Comparison of ENCODE assay signal across 15 cellular contexts in genomic region chr5:155726267-155726666, GRCh38.
DNase-seq lines count a peak whose midpoint lies in the region; ATAC-seq and TF ChIP-seq lines count a peak whose summit lies in the region.
"Had no signal": no experiment of that assay in that cellular context is flagged by ENCODE, and none has a peak within 500 bp of the region (broad histone marks: within the 10 kb centered on the region; RNA-seq: fewer than 3 reads in every experiment).

No MANE protein-coding gene starts in this region.

- no peak overlapping the region for H3K9ac ChIP-seq in mesenchymal stem cell (ENCODE audit: low read length)
- H3K9ac ChIP-seq: BLaER1 treated with 17β-estradiol and CSF1 and Interleukin-3, amounts not matched to agents 10 nM and 100 nM had no signal

- no peak overlapping the region for H3K4me3 ChIP-seq in mesenchymal stem cell (ENCODE audit: insufficient read depth in 1 of 2, low read depth in 1 of 2, low read length in 2 of 2)
- no peak overlapping the region for H3K4me3 ChIP-seq in upper lobe of right lung
- H3K4me3 ChIP-seq: BLaER1 treated with 17β-estradiol and CSF1 and Interleukin-3, amounts not matched to agents 10 nM and 100 nM had no signal

- H3K23ac ChIP-seq in mesenchymal stem cell (ENCODE audit: low read length in 2 of 2) = no peak overlapping the region

- TF ChIP-seq CTCF in upper lobe of right lung (IDR thresholded peaks at IDR 0.05) = no peak

- TF ChIP-seq EP300 in Ishikawa (IDR thresholded peaks at IDR 0.05; ENCODE audit: borderline replicate concordance) = no peak

- no peak overlapping the region for H2BK120ac ChIP-seq in mesenchymal stem cell (ENCODE audit: low read depth, low read length)

- no peak overlapping the region for H2BK5ac ChIP-seq in mesenchymal stem cell (ENCODE audit: low read depth, low read length, poor library complexity, severe bottlenecking)

- no peak overlapping the region for H2BK12ac ChIP-seq in mesenchymal stem cell (ENCODE audit: low read length in 2 of 2)

- H3K9me3 ChIP-seq in mesenchymal stem cell (ENCODE audit: control insufficient read depth, low read length) (no peaks in the 10 kb centered on the region), upper lobe of right lung (no peaks in the 10 kb centered on the region)

- TF ChIP-seq RAD21 in Ishikawa (IDR thresholded peaks at IDR 0.05; ENCODE audit: low read depth) = no peak

- WGBS in mesenchymal stem cell = 19% methylated on average over 8 of the region's 8 CpGs

- H3K9me3 Mint-ChIP-seq in activated naive CD4-positive, alpha-beta T cell treated with anti-CD3 and anti-CD28 coated beads, Interleukin-2, amount 50 U/mL, for 72 hours = no peaks in the 10 kb centered on the region

- H4K91ac ChIP-seq in mesenchymal stem cell (ENCODE audit: low read length) = no peak overlapping the region

- H3K27ac Mint-ChIP-seq in activated naive CD4-positive, alpha-beta T cell treated with anti-CD3 and anti-CD28 coated beads, Interleukin-2, amount 50 U/mL, for 72 hours = no peak overlapping the region

- DNase-seq in AG08396 (ENCODE audit: low spot score) (peak; percentile 22), dedifferentiated amniotic fluid mesenchymal stem cell (ENCODE audit: extremely low spot score) (peak; percentile 35), mesenchymal stem cell (peak; percentile 1), SHP77 treated with DMSO at 0.1 percent for 48 hours (lab: John Stamatoyannopoulos, UW) (no peak), upper lobe of right lung (no peak)
- DNase-seq in stimulated activated naive CD4-positive, alpha-beta T cell treated with Interleukin-2 at 50 U/mL for 16 hours (lab: John Stamatoyannopoulos, UW) = no peak
- DNase-seq in activated naive CD4-positive, alpha-beta T cell treated with anti-CD3 and anti-CD28 coated beads, Interleukin-2, amount 50 U/mL, for 72 hours (ENCODE audit: low spot score in 2 of 2) = no peak
- DNase-seq: GF-D8; NCI-H345; Right ventricle myocardium superior; stimulated activated CD4-positive, alpha-beta T cell treated with anti-CD3 and anti-CD28 coated beads, Interleukin-1b, Interleukin-23, amount 100 ng/mL, for 48 hours had no signal

- H3K27ac ChIP-seq in mesenchymal stem cell (ENCODE audit: low read length, poor library complexity, severe bottlenecking) = no peak overlapping the region
- no peak overlapping the region for H3K27ac ChIP-seq in upper lobe of right lung
- H3K27ac ChIP-seq: BLaER1 treated with 17β-estradiol and CSF1 and Interleukin-3, amounts not matched to agents 10 nM and 100 nM; VCaP had no signal

- H3K4me1 ChIP-seq in mesenchymal stem cell (ENCODE audit: control insufficient read depth, insufficient read depth, low read depth, low read length) (peaks cover 20% of the 10 kb centered on the region), upper lobe of right lung (no peaks in the 10 kb centered on the region)
- H3K4me1 ChIP-seq: BLaER1 treated with 17β-estradiol and CSF1 and Interleukin-3, amounts not matched to agents 10 nM and 100 nM had no signal

- no peaks in the 10 kb centered on the region for H3K36me3 ChIP-seq in mesenchymal stem cell (ENCODE audit: control insufficient read depth in 1 of 2, insufficient read depth in 2 of 2, low read depth in 1 of 2, low read length in 2 of 2)
- no peaks in the 10 kb centered on the region for H3K36me3 ChIP-seq in upper lobe of right lung
- H3K36me3 ChIP-seq: BLaER1 treated with 17β-estradiol and CSF1 and Interleukin-3, amounts not matched to agents 10 nM and 100 nM had no signal

- ATAC-seq in upper lobe of right lung = no peak
- ATAC-seq in activated naive CD4-positive, alpha-beta T cell treated with anti-CD3 and anti-CD28 coated beads, Interleukin-2, amount 50 U/mL, for 72 hours = no peak
- ATAC-seq: esophagus mucosa had no signal

- H3K79me1 ChIP-seq in mesenchymal stem cell (replicated peaks; ENCODE audit: low read length, poor library complexity, severe bottlenecking) = no peaks in the 10 kb centered on the region

- H3K18ac ChIP-seq in mesenchymal stem cell (ENCODE audit: low read depth in 1 of 2, low read length in 2 of 2) = no peak overlapping the region

- no peak overlapping the region for H4K8ac ChIP-seq in mesenchymal stem cell (ENCODE audit: low read length)

- H3K14ac ChIP-seq in mesenchymal stem cell (ENCODE audit: low read length in 2 of 2) = no peak overlapping the region

- H3K4me2 ChIP-seq in mesenchymal stem cell (ENCODE audit: low read length, poor library complexity, severe bottlenecking) = no peak overlapping the region

- no peak overlapping the region for H2BK15ac ChIP-seq in mesenchymal stem cell (ENCODE audit: low read depth, poor library complexity, severe bottlenecking)

- H2AFZ ChIP-seq in mesenchymal stem cell (ENCODE audit: low read depth, low read length) = no peak overlapping the region

- H2AK5ac ChIP-seq in mesenchymal stem cell (ENCODE audit: low read length, severe bottlenecking) = no peak overlapping the region

- intact Hi-C loops in upper lobe of right lung (cut with DNase I) = no loop called here

- peaks cover 8 to 24% of the 10 kb centered on the region in 2 donors for H3K36me3 Mint-ChIP-seq in activated naive CD4-positive, alpha-beta T cell treated with anti-CD3 and anti-CD28 coated beads, Interleukin-2, amount 50 U/mL, for 72 hours

- no peak overlapping the region for H3K4ac ChIP-seq in mesenchymal stem cell (ENCODE audit: low read depth in 1 of 2, low read length in 2 of 2)

- H3K27me3 ChIP-seq in mesenchymal stem cell (ENCODE audit: control insufficient read depth in 1 of 2, insufficient read depth in 1 of 2, low read length in 2 of 2) (peaks cover 42 to 46% of the 10 kb centered on the region in 2 experiments), upper lobe of right lung (peaks cover 60% of the 10 kb centered on the region)
- H3K27me3 ChIP-seq: BLaER1 treated with 17β-estradiol and CSF1 and Interleukin-3, amounts not matched to agents 10 nM and 100 nM had no signal

TF ChIP-seq in Ishikawa, 13 proteins besides CTCF, POLR2A, EP300 and RAD21:
- TF ChIP-seq YY1 (IDR thresholded peaks at IDR 0.05; ENCODE audit: low read depth) = no peak
- TF ChIP-seq, protein P1, sequence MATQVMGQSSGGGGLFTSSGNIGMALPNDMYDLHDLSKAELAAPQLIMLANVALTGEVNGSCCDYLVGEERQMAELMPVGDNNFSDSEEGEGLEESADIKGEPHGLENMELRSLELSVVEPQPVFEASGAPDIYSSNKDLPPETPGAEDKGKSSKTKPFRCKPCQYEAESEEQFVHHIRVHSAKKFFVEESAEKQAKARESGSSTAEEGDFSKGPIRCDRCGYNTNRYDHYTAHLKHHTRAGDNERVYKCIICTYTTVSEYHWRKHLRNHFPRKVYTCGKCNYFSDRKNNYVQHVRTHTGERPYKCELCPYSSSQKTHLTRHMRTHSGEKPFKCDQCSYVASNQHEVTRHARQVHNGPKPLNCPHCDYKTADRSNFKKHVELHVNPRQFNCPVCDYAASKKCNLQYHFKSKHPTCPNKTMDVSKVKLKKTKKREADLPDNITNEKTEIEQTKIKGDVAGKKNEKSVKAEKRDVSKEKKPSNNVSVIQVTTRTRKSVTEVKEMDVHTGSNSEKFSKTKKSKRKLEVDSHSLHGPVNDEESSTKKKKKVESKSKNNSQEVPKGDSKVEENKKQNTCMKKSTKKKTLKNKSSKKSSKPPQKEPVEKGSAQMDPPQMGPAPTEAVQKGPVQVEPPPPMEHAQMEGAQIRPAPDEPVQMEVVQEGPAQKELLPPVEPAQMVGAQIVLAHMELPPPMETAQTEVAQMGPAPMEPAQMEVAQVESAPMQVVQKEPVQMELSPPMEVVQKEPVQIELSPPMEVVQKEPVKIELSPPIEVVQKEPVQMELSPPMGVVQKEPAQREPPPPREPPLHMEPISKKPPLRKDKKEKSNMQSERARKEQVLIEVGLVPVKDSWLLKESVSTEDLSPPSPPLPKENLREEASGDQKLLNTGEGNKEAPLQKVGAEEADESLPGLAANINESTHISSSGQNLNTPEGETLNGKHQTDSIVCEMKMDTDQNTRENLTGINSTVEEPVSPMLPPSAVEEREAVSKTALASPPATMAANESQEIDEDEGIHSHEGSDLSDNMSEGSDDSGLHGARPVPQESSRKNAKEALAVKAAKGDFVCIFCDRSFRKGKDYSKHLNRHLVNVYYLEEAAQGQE (IDR thresholded peaks at IDR 0.05; ENCODE audit: low read depth) = peak; percentile 88
TF ChIP-seq in Ishikawa: peak in this region for 1.

Comparison
In these comparisons a context has a peak if more than half of its experiments do, and no peak if none do; other contexts are left out.
1. DNase-seq: peak in AG08396 (single experiment), dedifferentiated amniotic fluid mesenchymal stem cell (single experiment) and mesenchymal stem cell (single experiment); none in stimulated activated naive CD4-positive, alpha-beta T cell treated with Interleukin-2 at 50 U/mL for 16 hours (single experiment), SHP77 treated with DMSO at 0.1 percent for 48 hours (single experiment), upper lobe of right lung (single experiment) and activated naive CD4-positive, alpha-beta T cell treated with anti-CD3 and anti-CD28 coated beads, Interleukin-2, amount 50 U/mL, for 72 hours (0 of 2).